10 cellular contexts compared by ENCODE assay signal in the genomic region with DNA sequence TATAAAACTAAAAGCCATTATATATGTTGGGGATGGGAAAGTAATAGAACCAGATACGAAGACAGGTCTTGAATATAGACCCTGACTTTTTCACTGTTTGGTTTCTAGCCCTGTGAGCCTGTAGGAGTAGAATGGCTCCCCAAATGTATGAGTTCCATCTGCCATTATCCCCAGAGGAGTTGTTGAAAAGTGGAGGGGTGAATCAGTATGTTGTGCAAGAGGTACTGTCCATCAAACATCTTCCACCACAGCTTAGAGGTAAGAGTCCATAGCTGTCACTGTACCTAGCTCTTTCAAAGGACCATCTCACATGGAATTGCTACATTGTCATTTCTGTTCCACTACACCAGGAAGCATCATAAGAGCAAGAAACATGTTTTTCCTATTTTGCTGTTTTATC. TPM values are rescaled to one million over a fixed set of nuclear protein-coding genes. Genes with fewer than 3 reads are reported as not detected.
DNase-seq lines count a peak whose midpoint lies in the region; ATAC-seq, FAIRE-seq and TF ChIP-seq lines count a peak whose summit lies in the region.
"Had no signal": no experiment of that assay in that cellular context is flagged by ENCODE, and none has a peak within 500 bp of the region (broad histone marks: within the 10 kb centered on the region; RNA-seq: fewer than 3 reads in every experiment).

No MANE protein-coding gene starts in this region.

- H3K27ac ChIP-seq in A549 (peak overlapping the region; percentile 65 to 80; a peak in 5 of 6 replicates), H9 (ENCODE audit: insufficient read length, low read depth, low read length) (no peak overlapping the region), iPS-20b (ENCODE audit: low read length) (no peak overlapping the region)

- peaks cover 25 to 55% (median 53%) of the 10 kb centered on the region in 3 experiments for H3K36me3 Mint-ChIP-seq in H9 (ENCODE audit: insufficient read depth in 1 of 3, low read depth in 3 of 3)
- peaks cover 42% of the 10 kb centered on the region for H3K36me3 Mint-ChIP-seq in activated CD4-positive, alpha-beta memory T cell treated with anti-CD3 and anti-CD28 coated beads for 36 hours

- H3K4me3 ChIP-seq in A549 (peak overlapping the region; percentile 80), iPS-20b (ENCODE audit: low read length) (peak overlapping the region; percentile 100), mucosa of descending colon (no peak overlapping the region)

- no peak for TF ChIP-seq POLR2A in A549 (IDR thresholded peaks at IDR 0.05; ENCODE audit: low read length)

- H2BK12ac ChIP-seq in H9 (ENCODE audit: insufficient read length, low read depth, low read length), result no peak overlapping the region

- H3K27me3 ChIP-seq in H9 (ENCODE audit: insufficient read depth, low read length) (no peaks in the 10 kb centered on the region), iPS-20b (ENCODE audit: insufficient read depth, low read length) (no peaks in the 10 kb centered on the region)

- H3K79me1 ChIP-seq in H9 (ENCODE audit: insufficient read depth, low read depth, low read length, poor library complexity, severe bottlenecking), result peaks cover 8% of the 10 kb centered on the region

- H3K9ac ChIP-seq in H9 (ENCODE audit: extremely low read depth, insufficient read length, low read length), result peak overlapping the region; percentile 72
- peak overlapping the region; percentile 100; the same call in 1 of the 2 replicates for H3K9ac ChIP-seq in iPS-20b (ENCODE audit: low read depth, low read length)

- H3K4ac ChIP-seq in H9 (ENCODE audit: low read depth, low read length), result no peak overlapping the region

- H3K4me1 Mint-ChIP-seq in H9, result peaks cover 20 to 23% of the 10 kb centered on the region in 2 experiments
- H3K4me1 Mint-ChIP-seq in activated CD4-positive, alpha-beta memory T cell treated with anti-CD3 and anti-CD28 coated beads for 36 hours (ENCODE audit: low read depth), result peaks cover 38% of the 10 kb centered on the region

- H3K23ac ChIP-seq in H9 (ENCODE audit: insufficient read length, low read depth, low read length), result no peak overlapping the region

- H3K4me2 ChIP-seq in A549 (peak overlapping the region; percentile 80), H9 (ENCODE audit: insufficient read depth, insufficient read length, low read length) (peak overlapping the region; percentile 100)

- TF ChIP-seq CTCF in A549 (IDR thresholded peaks at IDR 0.05) (no peak), H9 (conservative IDR thresholded peaks at IDR 0.05) (no peak), mucosa of descending colon (IDR thresholded peaks at IDR 0.05) (no peak)

- DNase-seq in A549 (ENCODE audit: low read depth in 1 of 2, low spot score in 1 of 2) (no peak), H9 (no peak), HEK293T (ENCODE audit: extremely low spot score) (no peak), mucosa of descending colon (no peak)
- DNase-seq in activated CD4-positive, alpha-beta memory T cell treated with anti-CD3 and anti-CD28 coated beads for 36 hours, result no peak
- DNase-seq: hippocampal formation had no signal

- no peaks in the 10 kb centered on the region for H3K27me3 Mint-ChIP-seq in H9 (ENCODE audit: low read depth)
- H3K27me3 Mint-ChIP-seq in activated CD4-positive, alpha-beta memory T cell treated with anti-CD3 and anti-CD28 coated beads for 36 hours, result no peaks in the 10 kb centered on the region

- peak overlapping the region; percentile 90 to 91 for H3K4me3 Mint-ChIP-seq in H9
- H3K4me3 Mint-ChIP-seq in activated CD4-positive, alpha-beta memory T cell treated with anti-CD3 and anti-CD28 coated beads for 36 hours, result peak overlapping the region; percentile 94

- H2AFZ ChIP-seq in H9 (ENCODE audit: low read length), result no peak overlapping the region

- no peak overlapping the region for H4K5ac ChIP-seq in H9 (ENCODE audit: insufficient read length, low read depth, low read length)

- TF ChIP-seq RAD21 in A549 (conservative IDR thresholded peaks at IDR 0.05 in 1 of 2, IDR thresholded peaks at IDR 0.05 in 1 of 2), result no peak

- H3K9me3 ChIP-seq in A549, result no peaks in the 10 kb centered on the region
- no peaks in the 10 kb centered on the region for H3K9me3 ChIP-seq in H9 (ENCODE audit: control insufficient read depth, low read depth, low read length)
- H3K9me3 ChIP-seq in iPS-20b (ENCODE audit: insufficient read depth, low read depth, low read length), result no peaks in the 10 kb centered on the region
- H3K9me3 ChIP-seq in mucosa of descending colon, result no peaks in the 10 kb centered on the region

- no peaks in the 10 kb centered on the region for H3K9me3 Mint-ChIP-seq in H9
- no peaks in the 10 kb centered on the region for H3K9me3 Mint-ChIP-seq in activated CD4-positive, alpha-beta memory T cell treated with anti-CD3 and anti-CD28 coated beads for 36 hours

- no peak overlapping the region for H3K14ac ChIP-seq in H9 (ENCODE audit: insufficient read depth, low read length)

- H3K36me3 ChIP-seq in iPS-20b (ENCODE audit: insufficient read depth, low read depth, low read length), result peaks cover 63% of the 10 kb centered on the region
- H3K36me3 ChIP-seq in mucosa of descending colon (ENCODE audit: low read depth), result no peaks in the 10 kb centered on the region

- FAIRE-seq in A549 (lab: Jason Lieb, UNC), result no peak
- FAIRE-seq: G401.6 had no signal

- H4K91ac ChIP-seq in H9 (ENCODE audit: insufficient read length, low read depth, low read length), result no peak overlapping the region

- POLR2A ChIA-PET in A549 (lab: Yijun Ruan, JAX), result interaction anchor here (0.8 to 0.9 kb wide), 2 partner anchors 24 to 39 kb away, joined by 3 to 4 read pairs; a partner anchor contains a TSS
- POLR2A ChIA-PET in activated CD4-positive, alpha-beta memory T cell treated with anti-CD3 and anti-CD28 coated beads for 36 hours (lab: Charles Lee), result interaction anchor here (0.6 to 2.7 kb wide), 5 partner anchors 19 to 45 kb away, joined by 4 to 15 read pairs (median 6); a partner anchor contains a TSS
- POLR2A ChIA-PET in HEK293T (lab: Yijun Ruan, JAX), result interaction anchor here (1.1 to 5.9 kb wide), 6 partner anchors 24 to 114 kb away, joined by 3 to 52 read pairs (median 6); a partner anchor contains a TSS

- H3K56ac ChIP-seq in H9 (ENCODE audit: insufficient read length, low read depth, low read length), result no peak overlapping the region

- ATAC-seq in A549 (no peak), HG03175 (IDR thresholded peaks at IDR 0.05; ENCODE audit: unreplicated experiment) (no peak), mucosa of descending colon (no peak)
- ATAC-seq in activated CD4-positive, CD25-positive, alpha-beta regulatory T cell treated with anti-CD3 and anti-CD28 coated beads, Interleukin-2, amount 50 U/mL, for 24 hours, result no peak

- CTCF ChIA-PET in A549 (lab: Yijun Ruan, JAX), result interaction anchor here (0.9 to 2.1 kb wide), 3 partner anchors 18 to 44 kb away, joined by 3 to 8 read pairs (median 7); no protein-coding TSS in a partner anchor
- CTCF ChIA-PET in activated CD4-positive, alpha-beta memory T cell treated with anti-CD3 and anti-CD28 coated beads for 36 hours (lab: Charles Lee), result interaction anchor here (0.6 to 1.9 kb wide), 8 partner anchors 29 to 155 kb away, joined by 3 to 9 read pairs (median 4); no protein-coding TSS in a partner anchor
- CTCF ChIA-PET in HEK293T (lab: Yijun Ruan, JAX), result no interaction called here

- no peak overlapping the region; a peak in 1 of 7 replicates for H3K27ac Mint-ChIP-seq in H9
- H3K27ac Mint-ChIP-seq in activated CD4-positive, alpha-beta memory T cell treated with anti-CD3 and anti-CD28 coated beads for 36 hours, result peak overlapping the region; percentile 100

- TF ChIP-seq EP300 in A549 (IDR thresholded peaks at IDR 0.05), result no peak

- H4K20me1 ChIP-seq in H9 (ENCODE audit: control insufficient read depth, insufficient read depth, insufficient read length), result no peaks in the 10 kb centered on the region

- peaks cover 9% of the 10 kb centered on the region for H3K23me2 ChIP-seq in H9 (ENCODE audit: insufficient read length, low read depth, low read length, poor library complexity, severe bottlenecking)

- intact Hi-C loops in activated CD4-positive, alpha-beta memory T cell treated with anti-CD3 and anti-CD28 coated beads for 36 hours (cut with micrococcal nuclease), result loop anchor here (1.0 kb wide), 1 partner anchor 72 kb away; no protein-coding TSS in a partner anchor
- intact Hi-C loops in mucosa of descending colon (cut with DNase I, micrococcal nuclease), result loop anchor here in 1 of 2 donors (5.0 kb wide), 1 partner anchor 42 kb away; no protein-coding TSS in a partner anchor

- WGBS in A549 (ENCODE audit: missing lambda C conversion rate), result 77% methylated on average over 1 of the region's 1 CpG
- no CpG with 5 or more reads among the region's 1 CpG for WGBS in H9 (ENCODE audit: extremely low coverage, insufficient read length, low lambda C conversion rate)

- H3T11ph ChIP-seq in H9 (ENCODE audit: low read length), result no peak overlapping the region

- H2BK120ac ChIP-seq in H9 (ENCODE audit: low read depth, low read length, poor library complexity, severe bottlenecking), result no peak overlapping the region

- no peak overlapping the region for H4K8ac ChIP-seq in H9 (replicated peaks; ENCODE audit: insufficient read length, low read depth, low read length)

- no peak overlapping the region for H2BK20ac ChIP-seq in H9 (ENCODE audit: low read depth, low read length, poor library complexity, severe bottlenecking)

- no peak overlapping the region for H2AK5ac ChIP-seq in H9 (ENCODE audit: insufficient read length, low read length)

- no peak overlapping the region for H2BK5ac ChIP-seq in H9 (ENCODE audit: insufficient read length, low read length)

- H3K18ac ChIP-seq in H9 (ENCODE audit: insufficient read length, low read depth, low read length), result no peak overlapping the region

- H2BK15ac ChIP-seq in H9 (ENCODE audit: low read depth, low read length), result no peak overlapping the region

- peaks cover 4% of the 10 kb centered on the region; the same call in 1 of the 2 replicates for H3K79me2 ChIP-seq in H9 (ENCODE audit: insufficient read depth, low read length)

- H3K4me1 ChIP-seq in A549 (peaks cover 25% of the 10 kb centered on the region), H9 (ENCODE audit: insufficient read depth, low read length) (0 out of 2 replicates have a peak, but pooled peaks cover 2% of the 10 kb centered on the region), iPS-20b (ENCODE audit: insufficient read depth, low read length) (peaks cover 8% of the 10 kb centered on the region; the same call in 1 of the 2 replicates), mucosa of descending colon (ENCODE audit: low read depth) (peaks cover 19% of the 10 kb centered on the region)

RNA-seq across cellular contexts. Expression of a gene that starts 1.1 kb away (rescaled TPM):
- 130 and 145 TPM in 2 replicates for polyA plus RNA-seq in A549 (2011; rRNA removed)
- 86.9 and 90.0 TPM in 2 replicates for polyA plus RNA-seq in A549 (2012; cell fraction: cytosol; rRNA removed)
- 124 and 125 TPM in 2 replicates for polyA plus RNA-seq in A549 (2012; cell fraction: nucleus; rRNA removed)
- polyA plus RNA-seq in A549 (2017; fragmentation: RNase III; extraction: RNeasy Plus Mini Kit Qiagen cat#74134 plus additional on column Dnase treatment), result 76.1 to 82.0 TPM (median 77.3 TPM) in 3 replicates
- polyA minus RNA-seq in A549 (2011; rRNA and poly(A)+ RNA removed), result 163 and 187 TPM in 2 replicates
- 105 and 114 TPM in 2 replicates for total RNA-seq in H9 (2021)
- total RNA-seq in activated CD4-positive, alpha-beta memory T cell treated with anti-CD3 and anti-CD28 coated beads for 36 hours, result 100 to 1,000 TPM; 192 to 196 TPM
- total RNA-seq in mucosa of descending colon, result 10 to 100 TPM; 25.5 to 47.0 (median 26.0) TPM

RNA-seq across cellular contexts. Expression of a gene that starts 1.9 kb away (rescaled TPM):
- polyA plus RNA-seq in A549 (2011; rRNA removed) (181 and 337 TPM in 2 replicates), A549 (2017; fragmentation: RNase III; extraction: RNeasy Plus Mini Kit Qiagen cat#74134 plus additional on column Dnase treatment) (260 to 272 TPM (median 265 TPM) in 3 replicates)
- polyA plus RNA-seq in A549 (2012; cell fraction: cytosol; rRNA removed), result 198 and 262 TPM in 2 replicates
- polyA plus RNA-seq in A549 (2012; cell fraction: nucleus; rRNA removed), result 65.6 and 118 TPM in 2 replicates
- 33.9 and 50.6 TPM in 2 replicates for polyA minus RNA-seq in A549 (2011; rRNA and poly(A)+ RNA removed)
- total RNA-seq in H9 (2021) (321 and 329 TPM in 2 replicates), mucosa of descending colon (100 to 1,000 TPM; 119 to 143 (median 136) TPM)
- 100 to 1,000 TPM; 289 to 312 TPM for total RNA-seq in activated CD4-positive, alpha-beta memory T cell treated with anti-CD3 and anti-CD28 coated beads for 36 hours

RNA-seq across cellular contexts. Expression of a gene that starts 24.5 kb away (rescaled TPM):
- polyA plus RNA-seq in A549 (2011; rRNA removed), result 17.6 and 28.8 TPM in 2 replicates
- 33.0 and 36.2 TPM in 2 replicates for polyA plus RNA-seq in A549 (2012; cell fraction: cytosol; rRNA removed)
- 45.9 and 80.7 TPM in 2 replicates for polyA plus RNA-seq in A549 (2012; cell fraction: nucleus; rRNA removed)
- 20.6 to 22.8 TPM (median 22.7 TPM) in 3 replicates for polyA plus RNA-seq in A549 (2017; fragmentation: RNase III; extraction: RNeasy Plus Mini Kit Qiagen cat#74134 plus additional on column Dnase treatment)
- polyA minus RNA-seq in A549 (2011; rRNA and poly(A)+ RNA removed), result 12.7 and 14.2 TPM in 2 replicates
- total RNA-seq in H9 (2021), result 10.3 TPM in 2 replicates
- 10 to 100 TPM; 27.7 to 30.2 TPM for total RNA-seq in activated CD4-positive, alpha-beta memory T cell treated with anti-CD3 and anti-CD28 coated beads for 36 hours
- total RNA-seq in mucosa of descending colon, result 10 to 100 TPM in 1 of 3 donors, 1 to 10 TPM in 2; 3.8 to 18.7 (median 8.6) TPM

RNA-seq across cellular contexts. Expression of a gene that starts 39.3 kb away (rescaled TPM):
- polyA plus RNA-seq in A549 (2011; rRNA removed) (10,036 and 10,800 TPM in 2 replicates), A549 (2017; fragmentation: RNase III; extraction: RNeasy Plus Mini Kit Qiagen cat#74134 plus additional on column Dnase treatment) (6,292 to 6,607 TPM (median 6,463 TPM) in 3 replicates)
- polyA plus RNA-seq in A549 (2012; cell fraction: cytosol; rRNA removed), result 21,407 and 21,524 TPM in 2 replicates
- 14,086 and 20,182 TPM in 2 replicates for polyA plus RNA-seq in A549 (2012; cell fraction: nucleus; rRNA removed)
- 13,401 and 18,844 TPM in 2 replicates for polyA minus RNA-seq in A549 (2011; rRNA and poly(A)+ RNA removed)
- total RNA-seq in H9 (2021) (4,581 and 4,651 TPM in 2 replicates), mucosa of descending colon (1,000 to 10,000 TPM; 1,543 to 3,034 (median 2,070) TPM)
- 1,000 to 10,000 TPM; 5,823 to 5,836 TPM for total RNA-seq in activated CD4-positive, alpha-beta memory T cell treated with anti-CD3 and anti-CD28 coated beads for 36 hours

RNA-seq across cellular contexts. Expression of a gene that starts 43.1 kb away (rescaled TPM):
- polyA plus RNA-seq in A549 (2011; rRNA removed) (3.6 and 5.1 TPM in 2 replicates), A549 (2017; fragmentation: RNase III; extraction: RNeasy Plus Mini Kit Qiagen cat#74134 plus additional on column Dnase treatment) (2.3 to 3.4 TPM (median 2.8 TPM) in 3 replicates)
- polyA plus RNA-seq in A549 (2012; cell fraction: cytosol; rRNA removed), result 4.2 and 5.0 TPM in 2 replicates
- 7.7 and 9.5 TPM in 2 replicates for polyA plus RNA-seq in A549 (2012; cell fraction: nucleus; rRNA removed)
- polyA minus RNA-seq in A549 (2011; rRNA and poly(A)+ RNA removed), result 4.0 and 8.3 TPM in 2 replicates
- total RNA-seq in H9 (2021) (1.4 and 2.3 TPM in 2 replicates), mucosa of descending colon (100 to 1,000 TPM in 1 of 3 donors, 10 to 100 TPM in 2; 40.9 to 107 (median 72.0) TPM)
- 10 to 100 TPM; 33.4 to 35.0 TPM for total RNA-seq in activated CD4-positive, alpha-beta memory T cell treated with anti-CD3 and anti-CD28 coated beads for 36 hours

Comparison
In these comparisons a context has a peak if more than half of its experiments do, and no peak if none do; other contexts are left out.
1. H3K27ac ChIP-seq: peak in A549 (2 of 2); none in H9 (single experiment) and iPS-20b (single experiment).